In the genomic region with DNA sequence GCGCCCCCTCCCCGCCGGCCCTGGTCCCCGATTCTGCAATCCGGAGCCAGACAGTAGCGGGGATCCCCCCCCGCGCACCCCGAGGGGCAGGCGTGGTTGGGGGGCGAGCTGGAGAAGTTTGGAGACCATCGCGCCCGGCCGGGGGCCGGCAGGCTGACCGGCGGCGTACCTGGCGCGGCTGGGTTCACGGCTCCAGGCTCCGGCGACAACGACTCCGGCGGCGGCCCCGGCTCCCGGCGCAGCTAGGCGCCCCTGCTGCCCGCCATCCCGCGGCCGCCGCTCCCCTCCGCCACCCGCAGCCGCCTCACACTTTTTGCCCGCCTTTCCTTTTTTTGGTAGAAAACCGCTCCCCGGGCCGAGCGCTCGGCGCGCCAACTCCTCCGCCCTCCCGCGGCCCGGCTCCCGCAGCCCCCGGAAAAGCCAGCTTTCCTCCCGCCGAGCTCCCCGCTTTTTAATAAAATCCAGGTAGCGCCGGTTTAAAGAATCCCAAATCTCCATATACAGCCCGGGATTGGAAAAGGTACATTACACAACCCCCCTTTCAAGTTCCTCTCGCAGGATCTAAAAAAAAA, we compare ENCODE assay signal across 8 cellular contexts. TPM values are rescaled to one million over a fixed set of nuclear protein-coding genes. Genes with fewer than 3 reads are reported as not detected.
DNase-seq lines count a peak whose midpoint lies in the region; ATAC-seq and TF ChIP-seq lines count a peak whose summit lies in the region.

TNRC18 (minus strand) TSS at position 563 of the 572 bp plus-strand sequence. CDS start 2,588 bp downstream, outside the sequence.

- H3K9me2 ChIP-seq in HCT116 (ENCODE audit: insufficient read depth) = no peaks in the 10 kb centered on the region

- CTCF ChIA-PET in HCT116 (lab: Charles Lee) = no interaction called here
- CTCF ChIA-PET in activated CD4-positive, alpha-beta memory T cell treated with anti-CD3 and anti-CD28 coated beads, Interleukin-2, amount 10 ng/mL, durations not matched to agents 7 days and 5 days (lab: Charles Lee) = interaction anchor here (2.9 kb wide), 1 partner anchor 26 kb away, joined by 19 read pairs; no protein-coding TSS in a partner anchor

- intact Hi-C loops in HCT116 (cut with micrococcal nuclease) = no loop called here

- H3K9ac ChIP-seq in HCT116 (ENCODE audit: low read length) = peak within 1 kb of the TSS; percentile 98

- H3K9me3 ChIP-seq in HCT116 (ENCODE audit: control insufficient read depth in 1 of 2, insufficient read depth in 1 of 2, low read depth in 1 of 2, low read length in 2 of 2) (no peaks in the 10 kb centered on the region), neutrophil (no peaks in the 10 kb centered on the region)

- no peak within 1 kb of the TSS for H3K27ac Mint-ChIP-seq in activated CD4-positive, alpha-beta memory T cell treated with anti-CD3 and anti-CD28 coated beads, Interleukin-2, amount 10 ng/mL, durations not matched to agents 7 days and 5 days

- no peaks in the 10 kb centered on the region for H3K36me3 ChIP-seq in HCT116 (ENCODE audit: control insufficient read depth in 1 of 2, insufficient read depth in 2 of 2, low read length in 2 of 2)
- H3K36me3 ChIP-seq in neutrophil = peaks cover 5% of the 10 kb centered on the region

- ATAC-seq in HCT116 (no peak), HG03280 (IDR thresholded peaks at IDR 0.05; ENCODE audit: unreplicated experiment) (no peak)

- H3K27ac ChIP-seq in 22Rv1 (peak within 1 kb of the TSS; percentile 100), HCT116 (ENCODE audit: low read depth, low read length) (peak within 1 kb of the TSS; percentile 100), neutrophil (peak within 1 kb of the TSS; percentile 96)

- H3K4me3 ChIP-seq in HCT116 (replicated peaks in 1 of 2; ENCODE audit: low read depth in 1 of 2, low read length in 2 of 2) (peak within 1 kb of the TSS; percentile 83 to 91), fibroblast of the aortic adventitia (ENCODE audit: low read depth, low read length) (peak within 1 kb of the TSS; percentile 91), neutrophil (ENCODE audit: low read depth in 1 of 2, low read length in 1 of 2) (peak within 1 kb of the TSS; percentile 94 to 97)

- TF ChIP-seq RAD21 in HCT116 (IDR thresholded peaks at IDR 0.05; ENCODE audit: low read depth) = no peak

- peaks cover under 1 to 41% of the 10 kb centered on the region in 2 experiments; a peak in 3 of 4 replicates for H3K4me1 ChIP-seq in HCT116 (ENCODE audit: control insufficient read depth in 1 of 2, insufficient read depth in 2 of 2, low read length in 2 of 2)
- peaks cover 24 to 44% of the 10 kb centered on the region in 2 experiments for H3K4me1 ChIP-seq in neutrophil (ENCODE audit: control insufficient read depth in 1 of 2, insufficient read depth in 1 of 2, low read depth in 1 of 2, low read length in 1 of 2)

- DNase-seq in HCT116 (ENCODE audit: low read depth, low spot score) (no peak), fibroblast of the aortic adventitia (ENCODE audit: low read depth) (no peak), NCI-H1694 treated with DMSO at 0.1 percent for 48 hours (lab: John Stamatoyannopoulos, UW) (no peak), activated gamma-delta T cell (lab: John Stamatoyannopoulos, UW) (no peak)
- DNase-seq in activated CD4-positive, alpha-beta memory T cell treated with anti-CD3 and anti-CD28 coated beads, Interleukin-2, amount 10 ng/mL, durations not matched to agents 7 days and 5 days = no peak

- no peaks in the 10 kb centered on the region for H3K9me3 Mint-ChIP-seq in activated CD4-positive, alpha-beta memory T cell treated with anti-CD3 and anti-CD28 coated beads, Interleukin-2, amount 10 ng/mL, durations not matched to agents 7 days and 5 days

- POLR2A ChIA-PET in HCT116 (lab: Charles Lee) = interaction anchor here (1.0 to 3.6 kb wide), 2 partner anchors 12 to 27 kb away, joined by 3 to 18 read pairs; no protein-coding TSS in a partner anchor
- POLR2A ChIA-PET in activated CD4-positive, alpha-beta memory T cell treated with anti-CD3 and anti-CD28 coated beads, Interleukin-2, amount 10 ng/mL, durations not matched to agents 7 days and 5 days (lab: Charles Lee) = interaction anchor here (0.5 to 3.7 kb wide), 2 partner anchors 26 to 59 kb away, joined by 3 to 31 read pairs; no protein-coding TSS in a partner anchor

- no peaks in the 10 kb centered on the region for H4K20me1 ChIP-seq in HCT116 (ENCODE audit: insufficient read depth)

- peak within 1 kb of the TSS; percentile 98 for H3K4me2 ChIP-seq in HCT116 (ENCODE audit: low read length)

- H3K27me3 ChIP-seq in HCT116 (ENCODE audit: insufficient read depth, low read length) (no peaks in the 10 kb centered on the region), neutrophil (no peaks in the 10 kb centered on the region)

- peaks cover 8% of the 10 kb centered on the region for H3K36me3 Mint-ChIP-seq in activated CD4-positive, alpha-beta memory T cell treated with anti-CD3 and anti-CD28 coated beads, Interleukin-2, amount 10 ng/mL, durations not matched to agents 7 days and 5 days (ENCODE audit: low read depth)

- TF ChIP-seq CTCF in 22Rv1 (IDR thresholded peaks at IDR 0.05) (no peak), HCT116 (IDR thresholded peaks at IDR 0.05 in 2 of 3, conservative IDR thresholded peaks at IDR 0.05 in 1 of 3; ENCODE audit: borderline replicate concordance in 1 of 3, insufficient read depth in 1 of 3, low read depth in 2 of 3, low read length in 2 of 3) (no peak), fibroblast of the aortic adventitia (IDR thresholded peaks at IDR 0.05; ENCODE audit: insufficient read depth, low read length) (no peak), neutrophil (IDR thresholded peaks at IDR 0.05) (no peak)

- no TSS peak for BruUV-seq in HCT116 (replicated peaks; lab: Mats Ljungman, UMichigan)

- H3K4me3 Mint-ChIP-seq in activated CD4-positive, alpha-beta memory T cell treated with anti-CD3 and anti-CD28 coated beads, Interleukin-2, amount 10 ng/mL, durations not matched to agents 7 days and 5 days = peak within 1 kb of the TSS; percentile 67

- no peak for TF ChIP-seq POLR2A in HCT116 (IDR thresholded peaks at IDR 0.05; ENCODE audit: borderline replicate concordance, extremely low read depth, insufficient read depth, insufficient read length)

- H2AFZ ChIP-seq in HCT116 (ENCODE audit: low read depth, low read length, poor library complexity, severe bottlenecking) = no peak within 1 kb of the TSS

- RAD21 ChIA-PET in HCT116 (lab: Charles Lee; ENCODE audit: low non-redundant PET in 1 of 2, low total read pairs in 2 of 2, uncharacterized antibody in 2 of 2, unreplicated experiment in 2 of 2) = interaction anchor here in 1 of 2 experiments (0.6 kb wide), 1 partner anchor 25 kb away, joined by 3 read pairs; no protein-coding TSS in a partner anchor

- peaks cover 75% of the 10 kb centered on the region for H3K27me3 Mint-ChIP-seq in activated CD4-positive, alpha-beta memory T cell treated with anti-CD3 and anti-CD28 coated beads, Interleukin-2, amount 10 ng/mL, durations not matched to agents 7 days and 5 days

- H3K4me1 Mint-ChIP-seq in activated CD4-positive, alpha-beta memory T cell treated with anti-CD3 and anti-CD28 coated beads, Interleukin-2, amount 10 ng/mL, durations not matched to agents 7 days and 5 days = peaks cover 46% of the 10 kb centered on the region

- H3K79me2 ChIP-seq in HCT116 (ENCODE audit: insufficient read depth, low read length) = peaks cover 90% of the 10 kb centered on the region

TF ChIP-seq in HCT116, 20 proteins besides CTCF, POLR2A, EP300 and RAD21:
- peak; percentile 42; the same call in 1 of the 2 replicates for TF ChIP-seq ZFX (IDR thresholded peaks at IDR 0.05)
- TF ChIP-seq, protein P1, sequence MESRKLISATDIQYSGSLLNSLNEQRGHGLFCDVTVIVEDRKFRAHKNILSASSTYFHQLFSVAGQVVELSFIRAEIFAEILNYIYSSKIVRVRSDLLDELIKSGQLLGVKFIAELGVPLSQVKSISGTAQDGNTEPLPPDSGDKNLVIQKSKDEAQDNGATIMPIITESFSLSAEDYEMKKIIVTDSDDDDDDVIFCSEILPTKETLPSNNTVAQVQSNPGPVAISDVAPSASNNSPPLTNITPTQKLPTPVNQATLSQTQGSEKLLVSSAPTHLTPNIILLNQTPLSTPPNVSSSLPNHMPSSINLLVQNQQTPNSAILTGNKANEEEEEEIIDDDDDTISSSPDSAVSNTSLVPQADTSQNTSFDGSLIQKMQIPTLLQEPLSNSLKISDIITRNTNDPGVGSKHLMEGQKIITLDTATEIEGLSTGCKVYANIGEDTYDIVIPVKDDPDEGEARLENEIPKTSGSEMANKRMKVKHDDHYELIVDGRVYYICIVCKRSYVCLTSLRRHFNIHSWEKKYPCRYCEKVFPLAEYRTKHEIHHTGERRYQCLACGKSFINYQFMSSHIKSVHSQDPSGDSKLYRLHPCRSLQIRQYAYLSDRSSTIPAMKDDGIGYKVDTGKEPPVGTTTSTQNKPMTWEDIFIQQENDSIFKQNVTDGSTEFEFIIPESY (IDR thresholded peaks at IDR 0.05; ENCODE audit: extremely low read depth, insufficient replicate concordance, low read length) = no peak
- peak; percentile 76 for TF ChIP-seq POLR2AphosphoS5 (IDR thresholded peaks at IDR 0.05; ENCODE audit: low read depth, low read length)
- TF ChIP-seq YY1 (IDR thresholded peaks at IDR 0.05; ENCODE audit: extremely low read depth, insufficient replicate concordance, low read depth, low read length) = peak; percentile 42

RNA-seq across cellular contexts. Expression of gene TNRC18, which starts in this region (rescaled TPM):
- 101 TPM for total RNA-seq in HCT116 (2021; ENCODE audit: unreplicated experiment)
- polyA plus RNA-seq in HCT116 (2012) = 65.0 and 67.6 TPM in 2 replicates
- total RNA-seq in activated CD4-positive, alpha-beta memory T cell treated with anti-CD3 and anti-CD28 coated beads, Interleukin-2, amount 10 ng/mL, durations not matched to agents 7 days and 5 days = 10 to 100 TPM; 56.5 to 57.6 TPM
- 57.8 and 155 TPM in 2 replicates for total RNA-seq in fibroblast of the aortic adventitia (ENCODE audit: low replicate concordance)
